ENCODE assay signal across 18 cellular contexts in genomic region chr11:99934008-99934407, GRCh38.
"Had no signal": no experiment of that assay in that cellular context is flagged by ENCODE, and none has a peak within 500 bp of the region (broad histone marks: within the 10 kb centered on the region; RNA-seq: fewer than 3 reads in every experiment).

No MANE protein-coding gene starts in this region.

- H3K27ac Mint-ChIP-seq: activated CD4-positive, alpha-beta memory T cell treated with anti-CD3 and anti-CD28 coated beads, Interleukin-2, amount 10 ng/mL, durations not matched to agents 7 days and 5 days; activated CD4-positive, alpha-beta T cell treated with anti-CD3 and anti-CD28 coated beads for 36 hours; activated naive CD8-positive, alpha-beta T cell treated with anti-CD3 and anti-CD28 coated beads, Interleukin-2, amount 10 ng/mL, durations not matched to agents 7 days and 5 days; stimulated activated naive B cell treated with anti-CD40 and anti-IgM and Interleukin-4, amounts not matched to agents 10 μg/mL and 1 μg/mL and 100 μg/mL, for 72 hours had no signal

- ATAC-seq: activated CD4-positive, alpha-beta T cell treated with anti-CD3 and anti-CD28 coated beads for 36 hours; left lung; right cardiac atrium; stimulated activated naive B cell treated with anti-CD40 and anti-IgM and Interleukin-4, amounts not matched to agents 10 μg/mL and 1 μg/mL and 100 μg/mL, for 72 hours had no signal

- H3K36me3 ChIP-seq: left lung, spleen, transverse colon had no signal

- DNase-seq: activated CD4-positive, alpha-beta memory T cell treated with anti-CD3 and anti-CD28 coated beads, Interleukin-2, amount 10 ng/mL, durations not matched to agents 7 days and 5 days; activated CD4-positive, alpha-beta T cell treated with anti-CD3 and anti-CD28 coated beads for 36 hours; activated naive CD8-positive, alpha-beta T cell treated with anti-CD3 and anti-CD28 coated beads, Interleukin-2, amount 10 ng/mL, durations not matched to agents 7 days and 5 days; activated T-cell treated with anti-CD3 and anti-CD28 coated beads, Interleukin-2, amount 50 U/mL, for 48 hours; effector memory CD4-positive, alpha-beta T cell; glutamatergic neuron; left lung; mesendoderm; posterior cingulate gyrus; right cardiac atrium; spleen; stimulated activated CD4-positive, alpha-beta T cell treated with anti-CD3 and anti-CD28 coated beads, Interleukin-2, amount 100 ng/mL, for 24 hours; stimulated activated naive B cell treated with anti-CD40 and anti-IgM and Interleukin-4, amounts not matched to agents 10 μg/mL and 1 μg/mL and 100 μg/mL, for 72 hours; T-helper 9 cell; transverse colon had no signal

- H3K9me3 ChIP-seq: transverse colon had no signal

- H3K4me3 Mint-ChIP-seq: activated CD4-positive, alpha-beta memory T cell treated with anti-CD3 and anti-CD28 coated beads, Interleukin-2, amount 10 ng/mL, durations not matched to agents 7 days and 5 days; activated CD4-positive, alpha-beta T cell treated with anti-CD3 and anti-CD28 coated beads for 36 hours; activated naive CD8-positive, alpha-beta T cell treated with anti-CD3 and anti-CD28 coated beads, Interleukin-2, amount 10 ng/mL, durations not matched to agents 7 days and 5 days; central memory CD8-positive, alpha-beta T cell; stimulated activated naive B cell treated with anti-CD40 and anti-IgM and Interleukin-4, amounts not matched to agents 10 μg/mL and 1 μg/mL and 100 μg/mL, for 72 hours had no signal

- H3K4me1 ChIP-seq: left lung, spleen, transverse colon had no signal

- H3K4me1 Mint-ChIP-seq: activated CD4-positive, alpha-beta memory T cell treated with anti-CD3 and anti-CD28 coated beads, Interleukin-2, amount 10 ng/mL, durations not matched to agents 7 days and 5 days; activated CD4-positive, alpha-beta T cell treated with anti-CD3 and anti-CD28 coated beads for 36 hours; activated naive CD8-positive, alpha-beta T cell treated with anti-CD3 and anti-CD28 coated beads, Interleukin-2, amount 10 ng/mL, durations not matched to agents 7 days and 5 days; central memory CD8-positive, alpha-beta T cell; stimulated activated naive B cell treated with anti-CD40 and anti-IgM and Interleukin-4, amounts not matched to agents 10 μg/mL and 1 μg/mL and 100 μg/mL, for 72 hours had no signal

- H3K27me3 ChIP-seq: left lung, spleen, transverse colon had no signal

- H3K27ac ChIP-seq: epithelial cell of prostate, left lung, spleen, transverse colon, VCaP had no signal

- H3K4me3 ChIP-seq: left lung, spleen, transverse colon had no signal

- H3K36me3 Mint-ChIP-seq: activated naive CD8-positive, alpha-beta T cell treated with anti-CD3 and anti-CD28 coated beads, Interleukin-2, amount 10 ng/mL, durations not matched to agents 7 days and 5 days; stimulated activated naive B cell treated with anti-CD40 and anti-IgM and Interleukin-4, amounts not matched to agents 10 μg/mL and 1 μg/mL and 100 μg/mL, for 72 hours had no signal

- H3K27me3 Mint-ChIP-seq: activated CD4-positive, alpha-beta memory T cell treated with anti-CD3 and anti-CD28 coated beads, Interleukin-2, amount 10 ng/mL, durations not matched to agents 7 days and 5 days; activated CD4-positive, alpha-beta T cell treated with anti-CD3 and anti-CD28 coated beads for 36 hours; activated naive CD8-positive, alpha-beta T cell treated with anti-CD3 and anti-CD28 coated beads, Interleukin-2, amount 10 ng/mL, durations not matched to agents 7 days and 5 days; central memory CD8-positive, alpha-beta T cell; stimulated activated naive B cell treated with anti-CD40 and anti-IgM and Interleukin-4, amounts not matched to agents 10 μg/mL and 1 μg/mL and 100 μg/mL, for 72 hours had no signal
